In the genomic region with DNA sequence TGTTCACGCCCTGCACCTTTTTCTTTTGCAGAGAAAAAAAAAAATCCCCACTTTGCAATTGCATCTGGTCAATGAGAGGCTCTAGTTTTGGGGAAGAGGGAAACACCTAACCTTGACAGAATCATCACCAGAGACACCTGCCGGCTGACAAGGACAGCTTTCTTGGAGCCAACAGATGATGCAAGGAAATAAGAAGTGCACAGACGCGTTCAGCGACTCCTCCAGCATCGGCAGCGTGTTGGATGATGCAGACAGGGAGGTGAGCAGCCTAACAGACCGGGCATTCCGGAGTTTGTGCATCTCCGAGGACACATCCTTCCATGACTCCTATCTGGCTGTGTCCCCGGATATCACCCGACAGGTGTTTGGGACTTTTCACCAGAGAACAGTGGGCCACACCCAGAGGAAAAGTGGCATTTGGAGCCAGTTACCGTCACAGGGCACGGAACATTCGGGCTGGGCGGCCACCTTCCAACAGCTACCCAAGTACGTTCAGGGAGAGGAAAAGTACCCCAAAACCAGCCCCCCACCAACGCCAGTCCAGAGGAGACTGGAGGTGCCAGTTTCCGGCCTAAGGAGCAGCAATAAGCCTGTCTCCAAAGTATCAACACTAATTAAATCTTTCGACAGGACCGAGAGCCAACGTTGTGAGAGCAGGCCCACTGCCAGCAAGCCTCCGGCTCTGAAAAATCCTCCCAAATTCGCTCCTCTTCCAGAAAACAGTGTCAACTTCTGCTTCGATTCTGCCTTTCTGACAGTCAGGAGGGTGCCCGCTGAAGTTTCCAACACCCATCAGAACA, we compare ENCODE assay signal across 31 cellular contexts. TPM values are rescaled to one million over a fixed set of nuclear protein-coding genes. Genes with fewer than 3 reads are reported as not detected.
"Had no signal": no experiment of that assay in that cellular context is flagged by ENCODE, and none has a peak within 500 bp of the region (broad histone marks: within the 10 kb centered on the region; RNA-seq: fewer than 3 reads in every experiment).

No MANE protein-coding gene starts in this region.

- H3K27me3 ChIP-seq: adrenal gland, body of pancreas, colonic mucosa, gastroesophageal sphincter had no signal

- ATAC-seq: body of pancreas, gastroesophageal sphincter, left lobe of liver, mucosa of descending colon, SK-N-SH treated with all-trans-retinoic acid at 6 μM for 48 hours, T-helper 17 cell had no signal

- H3K4me1 ChIP-seq: adrenal gland, body of pancreas, colonic mucosa, gastroesophageal sphincter had no signal

- DNase-seq: activated CD4-positive, alpha-beta T cell treated with anti-CD3 and anti-CD28 coated beads for 1 hour; activated CD4-positive, alpha-beta T cell treated with anti-CD3 and anti-CD28 coated beads, Interleukin-2, amount 50 U/mL, for 1 hour; activated effector memory CD4-positive, alpha-beta T cell treated with anti-CD3 and anti-CD28 coated beads, Interleukin-2, amount 50 U/mL, for 16 hours; activated naive CD4-positive, alpha-beta T cell treated with anti-CD3 and anti-CD28 coated beads for 36 hours; activated naive CD8-positive, alpha-beta T cell treated with anti-CD3 and anti-CD28 coated beads for 36 hours; activated T-cell treated with anti-CD3 and anti-CD28 coated beads, Interleukin-2, amount 50 U/mL, for 1 hour; aorta; body of pancreas; cerebellar nuclear complex; colonic mucosa; effector memory CD4-positive, alpha-beta T cell; hypothalamus; kidney glomerular epithelial cell; mesendoderm; mucosa of descending colon; spleen; stimulated activated CD4-positive, alpha-beta T cell treated with anti-CD3 and anti-CD28 coated beads, Interleukin-2, amount 100 ng/mL, for 48 hours; stimulated activated naive CD4-positive, alpha-beta T cell treated with Interleukin-2 at 50 U/mL for 16 hours; T-helper 17 cell; trophoblast cell had no signal

- H3K9me3 ChIP-seq: adrenal gland, body of pancreas, colonic mucosa, gastroesophageal sphincter, mucosa of descending colon, spleen, thoracic aorta had no signal

- H3K27ac ChIP-seq: adrenal gland, body of pancreas, colonic mucosa, gastroesophageal sphincter, spleen, thoracic aorta had no signal

- H3K4me3 ChIP-seq: adrenal gland, body of pancreas, colonic mucosa, gastroesophageal sphincter, lung, mucosa of descending colon, spleen, thoracic aorta had no signal

- H3K36me3 ChIP-seq: adrenal gland, colonic mucosa, gastroesophageal sphincter, spleen, thoracic aorta had no signal

RNA-seq across cellular contexts. Expression of gene C10orf71, which starts 23.6 kb away (rescaled TPM):
- total RNA-seq: activated naive CD4-positive, alpha-beta T cell treated with anti-CD3 and anti-CD28 coated beads for 36 hours; activated naive CD8-positive, alpha-beta T cell treated with anti-CD3 and anti-CD28 coated beads for 36 hours; activated T-helper 1 cell treated with anti-CD3 and anti-CD28 coated beads, Interleukin-12 subunit alpha, Interleukin-12 subunit beta, Interleukin-2, Interleukin-4 antibody, amounts not matched to agents 30 ng/mL and 10 ng/mL and 1 ng/mL, durations not matched to agents 14 hours and 24 hours and 36 hours; colonic mucosa; dermis microvascular lymphatic vessel endothelial cell; epithelial cell of proximal tubule; left lobe of liver; lung; osteoblast; renal cortical epithelial cell; spleen; T-helper 17 cell had no signal
- polyA plus RNA-seq: lung, spleen had no signal
